In genomic region chr7:46205478-46205877, GRCh38 we compare ENCODE assay signal across 1 cellular context.
TF ChIP-seq lines count a peak whose summit lies in the region.

No MANE protein-coding gene starts in this region.

TF ChIP-seq in H1, 55 proteins besides CTCF, POLR2A, EP300 and RAD21 (continued from another document):
- TF ChIP-seq CBX5 (IDR thresholded peaks at IDR 0.05; ENCODE audit: low read depth, low read length): no peak
